32 cellular contexts compared by ENCODE assay signal in the genomic region with DNA sequence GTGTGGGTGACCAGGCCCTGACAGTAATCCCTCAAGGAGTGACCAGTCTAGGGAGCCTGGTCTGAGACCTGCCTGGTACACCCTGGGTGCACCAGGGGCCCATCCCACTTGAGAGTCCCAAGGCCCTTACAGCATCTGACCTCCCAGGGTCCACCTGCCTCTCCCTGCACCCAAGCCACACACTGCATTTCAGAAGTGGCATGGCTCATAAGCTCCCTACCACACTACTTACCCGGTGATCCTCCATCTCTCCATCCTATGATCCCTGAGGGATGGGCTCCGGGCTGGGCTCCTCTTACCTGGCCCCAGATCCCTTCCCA.
"Had no signal": no experiment of that assay in that cellular context is flagged by ENCODE, and none has a peak within 500 bp of the region (broad histone marks: within the 10 kb centered on the region; RNA-seq: fewer than 3 reads in every experiment).

No MANE protein-coding gene starts in this region.

- H3K4me3 Mint-ChIP-seq: activated CD4-positive, alpha-beta memory T cell treated with anti-CD3 and anti-CD28 coated beads for 36 hours; activated CD4-positive, alpha-beta T cell treated with anti-CD3 and anti-CD28 coated beads for 36 hours; activated CD4-positive, alpha-beta T cell treated with anti-CD3 and anti-CD28 coated beads, Interleukin-2, amount 10 ng/mL, durations not matched to agents 24 days and 14 days; activated CD8-positive, alpha-beta memory T cell treated with anti-CD3 and anti-CD28 coated beads, Interleukin-2, amount 10 ng/mL, durations not matched to agents 7 days and 5 days; activated CD8-positive, alpha-beta T cell treated with anti-CD3 and anti-CD28 coated beads, Interleukin-2, amount 10 ng/mL, durations not matched to agents 7 days and 5 days; activated naive CD4-positive, alpha-beta T cell treated with anti-CD3 and anti-CD28 coated beads for 36 hours; activated naive CD4-positive, alpha-beta T cell treated with anti-CD3 and anti-CD28 coated beads, Interleukin-2, amount 50 U/mL, for 24 hours; activated naive CD8-positive, alpha-beta T cell treated with anti-CD3 and anti-CD28 coated beads for 36 hours; activated naive CD8-positive, alpha-beta T cell treated with anti-CD3 and anti-CD28 coated beads, Interleukin-2, amount 50 U/mL, for 24 hours; activated T-helper 1 cell treated with anti-CD3 and anti-CD28 coated beads, Interleukin-12 subunit alpha, Interleukin-12 subunit beta, Interleukin-2, Interleukin-4 antibody, amounts not matched to agents 30 ng/mL and 10 ng/mL and 1 ng/mL, durations not matched to agents 14 hours and 24 hours and 36 hours; dendritic cell treated with granulocyte-macrophage colony-stimulating factor and Interleukin-4, amounts not matched to agents 40 ng/mL and 50 ng/mL, for 4 days; effector memory CD8-positive, alpha-beta T cell had no signal

- H3K27me3 Mint-ChIP-seq: activated CD4-positive, alpha-beta memory T cell treated with anti-CD3 and anti-CD28 coated beads for 36 hours; activated CD4-positive, alpha-beta T cell treated with anti-CD3 and anti-CD28 coated beads for 36 hours; activated CD8-positive, alpha-beta memory T cell treated with anti-CD3 and anti-CD28 coated beads, Interleukin-2, amount 10 ng/mL, durations not matched to agents 7 days and 5 days; activated naive CD4-positive, alpha-beta T cell treated with anti-CD3 and anti-CD28 coated beads, Interleukin-2, amount 50 U/mL, for 24 hours; activated naive CD8-positive, alpha-beta T cell treated with anti-CD3 and anti-CD28 coated beads for 36 hours; dendritic cell treated with granulocyte-macrophage colony-stimulating factor and Interleukin-4, amounts not matched to agents 40 ng/mL and 50 ng/mL, for 4 days had no signal

- H3K4me1 Mint-ChIP-seq: activated CD4-positive, alpha-beta T cell treated with anti-CD3 and anti-CD28 coated beads for 36 hours; activated CD4-positive, alpha-beta T cell treated with anti-CD3 and anti-CD28 coated beads, Interleukin-2, amount 10 ng/mL, durations not matched to agents 24 days and 14 days; activated CD8-positive, alpha-beta memory T cell treated with anti-CD3 and anti-CD28 coated beads, Interleukin-2, amount 10 ng/mL, durations not matched to agents 7 days and 5 days; activated naive CD4-positive, alpha-beta T cell treated with anti-CD3 and anti-CD28 coated beads, Interleukin-2, amount 50 U/mL, for 24 hours; activated naive CD8-positive, alpha-beta T cell treated with anti-CD3 and anti-CD28 coated beads for 36 hours; activated naive CD8-positive, alpha-beta T cell treated with anti-CD3 and anti-CD28 coated beads, Interleukin-2, amount 50 U/mL, for 24 hours had no signal

- H3K27ac Mint-ChIP-seq: activated CD4-positive, alpha-beta memory T cell treated with anti-CD3 and anti-CD28 coated beads for 36 hours; activated CD4-positive, alpha-beta T cell treated with anti-CD3 and anti-CD28 coated beads for 36 hours; activated CD4-positive, alpha-beta T cell treated with anti-CD3 and anti-CD28 coated beads, Interleukin-2, amount 10 ng/mL, durations not matched to agents 24 days and 14 days; activated CD8-positive, alpha-beta memory T cell treated with anti-CD3 and anti-CD28 coated beads, Interleukin-2, amount 10 ng/mL, durations not matched to agents 7 days and 5 days; activated CD8-positive, alpha-beta T cell treated with anti-CD3 and anti-CD28 coated beads, Interleukin-2, amount 10 ng/mL, durations not matched to agents 7 days and 5 days; activated naive CD4-positive, alpha-beta T cell treated with anti-CD3 and anti-CD28 coated beads for 36 hours; activated naive CD4-positive, alpha-beta T cell treated with anti-CD3 and anti-CD28 coated beads, Interleukin-2, amount 50 U/mL, for 24 hours; activated naive CD8-positive, alpha-beta T cell treated with anti-CD3 and anti-CD28 coated beads for 36 hours; activated naive CD8-positive, alpha-beta T cell treated with anti-CD3 and anti-CD28 coated beads, Interleukin-2, amount 50 U/mL, for 24 hours; activated T-helper 1 cell treated with anti-CD3 and anti-CD28 coated beads, Interleukin-12 subunit alpha, Interleukin-12 subunit beta, Interleukin-2, Interleukin-4 antibody, amounts not matched to agents 30 ng/mL and 10 ng/mL and 1 ng/mL, durations not matched to agents 14 hours and 24 hours and 36 hours; activated T-helper 2 cell treated with anti-CD3 and anti-CD28 coated beads, Interferon-gamma antibody, Interleukin-2, Interleukin-4, amounts not matched to agents 10 μg/mL and 5 μg/mL and 100 μg/mL, durations not matched to agents 14 hours and 24 hours and 36 hours; dendritic cell treated with granulocyte-macrophage colony-stimulating factor and Interleukin-4, amounts not matched to agents 40 ng/mL and 50 ng/mL, for 4 days; effector memory CD8-positive, alpha-beta T cell had no signal

- H3K9me3 Mint-ChIP-seq: activated CD4-positive, alpha-beta memory T cell treated with anti-CD3 and anti-CD28 coated beads for 36 hours; activated CD4-positive, alpha-beta T cell treated with anti-CD3 and anti-CD28 coated beads, Interleukin-2, amount 10 ng/mL, durations not matched to agents 24 days and 14 days; activated naive CD4-positive, alpha-beta T cell treated with anti-CD3 and anti-CD28 coated beads for 36 hours; activated naive CD4-positive, alpha-beta T cell treated with anti-CD3 and anti-CD28 coated beads, Interleukin-2, amount 50 U/mL, for 24 hours; activated naive CD8-positive, alpha-beta T cell treated with anti-CD3 and anti-CD28 coated beads for 36 hours; activated naive CD8-positive, alpha-beta T cell treated with anti-CD3 and anti-CD28 coated beads, Interleukin-2, amount 50 U/mL, for 24 hours; activated T-helper 1 cell treated with anti-CD3 and anti-CD28 coated beads, Interleukin-12 subunit alpha, Interleukin-12 subunit beta, Interleukin-2, Interleukin-4 antibody, amounts not matched to agents 30 ng/mL and 10 ng/mL and 1 ng/mL, durations not matched to agents 14 hours and 24 hours and 36 hours; activated T-helper 2 cell treated with anti-CD3 and anti-CD28 coated beads, Interferon-gamma antibody, Interleukin-2, Interleukin-4, amounts not matched to agents 10 μg/mL and 5 μg/mL and 100 μg/mL, durations not matched to agents 14 hours and 24 hours and 36 hours; dendritic cell treated with granulocyte-macrophage colony-stimulating factor and Interleukin-4, amounts not matched to agents 40 ng/mL and 50 ng/mL, for 4 days; effector memory CD8-positive, alpha-beta T cell had no signal

- DNase-seq: activated CD4-positive, alpha-beta memory T cell treated with anti-CD3 and anti-CD28 coated beads for 36 hours; activated CD4-positive, alpha-beta T cell treated with anti-CD3 and anti-CD28 coated beads for 36 hours; activated CD4-positive, alpha-beta T cell treated with anti-CD3 and anti-CD28 coated beads, Interleukin-2, amount 10 ng/mL, durations not matched to agents 24 days and 14 days; activated CD4-positive, CD25-positive, alpha-beta regulatory T cell; activated CD4-positive, CD25-positive, alpha-beta regulatory T cell treated with anti-CD3 and anti-CD28 coated beads, Interleukin-2, amount 50 U/mL, for 72 hours; activated CD8-positive, alpha-beta memory T cell treated with anti-CD3 and anti-CD28 coated beads, Interleukin-2, amount 10 ng/mL, durations not matched to agents 7 days and 5 days; activated CD8-positive, alpha-beta memory T cell treated with anti-CD3 and anti-CD28 coated beads, Interleukin-2, amount 50 U/mL, for 4 hours; activated CD8-positive, alpha-beta T cell treated with anti-CD3 and anti-CD28 coated beads, Interleukin-2, amount 10 ng/mL, durations not matched to agents 7 days and 5 days; activated effector memory CD4-positive, alpha-beta T cell treated with anti-CD3 and anti-CD28 coated beads, Interleukin-2, amount 50 U/mL, for 16 hours; activated naive CD4-positive, alpha-beta T cell treated with anti-CD3 and anti-CD28 coated beads for 36 hours; activated naive CD8-positive, alpha-beta T cell treated with anti-CD3 and anti-CD28 coated beads for 36 hours; activated naive CD8-positive, alpha-beta T cell treated with anti-CD3 and anti-CD28 coated beads, Interleukin-2, amount 50 U/mL, for 24 hours; activated T-cell treated with anti-CD3 and anti-CD28 coated beads, Interleukin-2, amount 50 U/mL, for 1 hour; activated T-cell treated with anti-CD3 and anti-CD28 coated beads, Interleukin-2, amount 50 U/mL, for 48 hours; adrenal gland; amygdala; aorta; body of pancreas; central memory CD4-positive, alpha-beta T cell; cerebellar nuclear complex; effector memory CD8-positive, alpha-beta T cell; esophagus squamous epithelium; foreskin melanocyte; T-helper 2 cell had no signal

- ATAC-seq: activated CD4-positive, alpha-beta T cell treated with anti-CD3 and anti-CD28 coated beads for 36 hours; activated CD8-positive, alpha-beta memory T cell treated with anti-CD3 and anti-CD28 coated beads, Interleukin-2, amount 10 ng/mL, durations not matched to agents 7 days and 5 days; activated CD8-positive, alpha-beta T cell treated with anti-CD3 and anti-CD28 coated beads, Interleukin-2, amount 10 ng/mL, durations not matched to agents 7 days and 5 days; activated naive CD8-positive, alpha-beta T cell treated with anti-CD3 and anti-CD28 coated beads, Interleukin-2, amount 50 U/mL, for 24 hours; body of pancreas; effector memory CD8-positive, alpha-beta T cell; gastroesophageal sphincter had no signal

- H3K4me3 ChIP-seq: adrenal gland, body of pancreas, coronary artery, dorsolateral prefrontal cortex, esophagus squamous epithelium, gastroesophageal sphincter had no signal

- H3K27ac ChIP-seq: adrenal gland, body of pancreas, coronary artery, dorsolateral prefrontal cortex, epithelial cell of prostate, esophagus squamous epithelium, gastroesophageal sphincter had no signal

- H3K27me3 ChIP-seq: adrenal gland, body of pancreas, dorsolateral prefrontal cortex had no signal

- H3K36me3 Mint-ChIP-seq: activated CD4-positive, alpha-beta memory T cell treated with anti-CD3 and anti-CD28 coated beads for 36 hours; activated CD8-positive, alpha-beta memory T cell treated with anti-CD3 and anti-CD28 coated beads, Interleukin-2, amount 10 ng/mL, durations not matched to agents 7 days and 5 days; activated naive CD4-positive, alpha-beta T cell treated with anti-CD3 and anti-CD28 coated beads, Interleukin-2, amount 50 U/mL, for 24 hours; activated naive CD8-positive, alpha-beta T cell treated with anti-CD3 and anti-CD28 coated beads for 36 hours had no signal

- H3K36me3 ChIP-seq: adrenal gland, esophagus squamous epithelium, gastroesophageal sphincter had no signal

- H3K4me1 ChIP-seq: adrenal gland, body of pancreas, esophagus squamous epithelium, gastroesophageal sphincter had no signal

- H3K9me3 ChIP-seq: adrenal gland, body of pancreas, esophagus squamous epithelium, gastroesophageal sphincter had no signal
